8 cellular contexts compared by ENCODE assay signal in the genomic region with DNA sequence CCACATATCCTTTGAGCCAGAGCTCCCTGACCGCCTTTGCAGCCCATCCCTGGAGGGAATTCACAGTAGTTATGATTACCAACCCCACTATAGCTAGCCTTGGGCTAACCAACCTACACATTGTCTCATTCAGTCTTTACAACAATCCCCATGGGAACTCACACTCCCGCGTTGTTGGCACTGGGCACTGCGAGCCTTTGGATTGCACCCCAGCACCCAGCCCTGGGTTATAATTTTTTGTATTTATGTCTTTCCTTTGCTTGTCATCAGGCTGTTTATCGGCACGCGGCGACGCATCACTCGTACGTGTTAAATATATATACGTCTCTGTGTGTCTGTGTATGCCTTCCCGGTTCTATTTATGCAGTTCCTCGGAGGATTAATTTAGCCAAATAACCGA. TPM values are rescaled to one million over a fixed set of nuclear protein-coding genes. Genes with fewer than 3 reads are reported as not detected.
"Had no signal": no experiment of that assay in that cellular context is flagged by ENCODE, and none has a peak within 500 bp of the region (broad histone marks: within the 10 kb centered on the region; RNA-seq: fewer than 3 reads in every experiment).

No MANE protein-coding gene starts in this region.

- H3K4me1 Mint-ChIP-seq: GM23338, IgD-negative memory B cell had no signal

- H3K4me3 Mint-ChIP-seq: GM23338, H9, IgD-negative memory B cell had no signal

- H3K9me3 Mint-ChIP-seq: GM23338, H9 had no signal

- DNase-seq: H9, HCEC 1CT, Karpas-422, KBM-7 had no signal

- H3K27ac Mint-ChIP-seq: GM23338, H9 had no signal

- ATAC-seq: GM23338, HepG2 had no signal

RNA-seq across cellular contexts. Expression of gene IGSF21, which starts 47.3 kb away (rescaled TPM):
- total RNA-seq: HepG2, HT1080 had no signal
- polyA plus RNA-seq: HepG2, IgD-negative memory B cell had no signal
